ENCODE assay signal across 14 cellular contexts in genomic region chr9:34927061-34927460, GRCh38. TPM values are rescaled to one million over a fixed set of nuclear protein-coding genes. Genes with fewer than 3 reads are reported as not detected.
"Had no signal": no experiment of that assay in that cellular context is flagged by ENCODE, and none has a peak within 500 bp of the region (broad histone marks: within the 10 kb centered on the region; RNA-seq: fewer than 3 reads in every experiment).

No MANE protein-coding gene starts in this region.

- DNase-seq: activated CD4-positive, alpha-beta T cell treated with anti-CD3 and anti-CD28 coated beads for 1 hour; activated CD4-positive, alpha-beta T cell treated with anti-CD3 and anti-CD28 coated beads, Interleukin-2, amount 50 U/mL, for 4 hours; activated naive CD4-positive, alpha-beta T cell treated with anti-CD3 and anti-CD28 coated beads, Interleukin-2, amount 10 ng/mL, durations not matched to agents 7 days and 5 days; central memory CD4-positive, alpha-beta T cell; effector CD4-positive, alpha-beta T cell; foreskin fibroblast; immature natural killer cell; ovary; retina; tibial artery had no signal

- H3K27ac ChIP-seq: coronary artery, ovary, tibial artery had no signal

- H3K4me3 ChIP-seq: coronary artery, ovary, tibial artery had no signal

- H3K4me1 ChIP-seq: tibial artery had no signal

- FAIRE-seq: urothelium cell line had no signal

- H3K27me3 ChIP-seq: ovary had no signal

- H3K36me3 ChIP-seq: ovary, tibial artery had no signal

- H3K9me3 ChIP-seq: ovary had no signal

- ATAC-seq: stimulated activated effector memory CD8-positive, alpha-beta T cell treated with anti-CD3 and anti-CD28 coated beads, Interleukin-12 subunit alpha, Interleukin-12 subunit beta, amount 100 ng/mL, for 72 hours had no signal

RNA-seq across cellular contexts. Expression of gene PHF24, which starts 31.0 kb away (rescaled TPM):
- total RNA-seq: T-helper 1 cell treated with Interleukin-12 subunit alpha and Interleukin-12 subunit beta and Interleukin-4 antibody, amounts not matched to agents 30 ng/mL and 1 ng/mL, for 36 hours had no signal
- polyA plus RNA-seq: immature natural killer cell had no signal
